In the genomic region with DNA sequence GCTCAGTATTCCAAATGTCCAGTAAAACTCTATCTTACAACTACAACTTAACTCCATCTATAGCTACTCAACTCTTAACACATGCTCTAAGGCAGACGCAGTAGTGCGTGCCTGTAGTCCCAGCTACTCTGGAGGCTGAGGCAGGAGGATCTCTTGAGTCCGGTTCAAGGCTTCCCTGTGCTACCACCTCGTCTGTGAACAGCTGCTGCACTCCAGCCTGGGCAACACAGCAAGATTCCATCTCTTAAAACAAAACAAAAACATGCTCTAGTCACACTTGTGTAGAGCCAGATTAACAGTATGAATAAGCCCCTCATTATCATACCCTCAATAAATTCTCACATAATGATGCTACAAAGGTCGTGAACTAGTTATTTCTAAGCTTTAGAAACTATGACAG, we compare ENCODE assay signal across 10 cellular contexts. TPM values are rescaled to one million over a fixed set of nuclear protein-coding genes. Genes with fewer than 3 reads are reported as not detected.
A peak's percentile ranks its signal among the peaks of the same experiment; 100 is the strongest.
DNase-seq lines count a peak whose midpoint lies in the region; ATAC-seq, FAIRE-seq and TF ChIP-seq lines count a peak whose summit lies in the region.
"Had no signal": no experiment of that assay in that cellular context is flagged by ENCODE, and none has a peak within 500 bp of the region (broad histone marks: within the 10 kb centered on the region; RNA-seq: fewer than 3 reads in every experiment).

No MANE protein-coding gene starts in this region.

- no peak for TF ChIP-seq CTCF in astrocyte (IDR thresholded peaks at IDR 0.05; ENCODE audit: insufficient read depth, low read depth, low read length)

- peaks cover 81% of the 10 kb centered on the region for H3K79me2 ChIP-seq in astrocyte (ENCODE audit: insufficient read depth, low read length)

- H3K9me3 ChIP-seq in CD4-positive, CD25-positive, alpha-beta regulatory T cell (ENCODE audit: control insufficient read depth in 2 of 2, low read length in 2 of 2), result no peaks in the 10 kb centered on the region
- H3K9me3 ChIP-seq in HUES64 (ENCODE audit: insufficient read depth, low read depth, low read length) (no peaks in the 10 kb centered on the region), astrocyte (ENCODE audit: insufficient read depth, low read depth, low read length) (no peaks in the 10 kb centered on the region)

- no peak for ATAC-seq in CD4-positive, CD25-positive, alpha-beta regulatory T cell (ENCODE audit: low read depth in 2 of 2)
- no peak for ATAC-seq in natural killer cell treated with Interleukin-12 subunit alpha and Interleukin-12 subunit beta and Interleukin-15 and Interleukin-18, amount 100 ng/mL, for 72 hours
- ATAC-seq in left cardiac atrium (no peak), HG02885 (IDR thresholded peaks at IDR 0.05; ENCODE audit: poor library complexity, unreplicated experiment) (no peak)

- peaks cover 4% of the 10 kb centered on the region for H3K27me3 Mint-ChIP-seq in CD4-positive, CD25-positive, alpha-beta regulatory T cell
- H3K27me3 Mint-ChIP-seq in astrocyte (ENCODE audit: low read depth, unreplicated experiment), result no peaks in the 10 kb centered on the region
- H3K27me3 Mint-ChIP-seq in natural killer cell treated with Interleukin-12 subunit alpha and Interleukin-12 subunit beta and Interleukin-15 and Interleukin-18, amount 100 ng/mL, for 72 hours, result no peaks in the 10 kb centered on the region
- H3K27me3 Mint-ChIP-seq: naive B cell had no signal

- H3K27me3 ChIP-seq in CD4-positive, CD25-positive, alpha-beta regulatory T cell (ENCODE audit: control insufficient read depth, insufficient read depth, low read length), result no peaks in the 10 kb centered on the region
- H3K27me3 ChIP-seq in HUES64 (ENCODE audit: insufficient read depth, low read length) (no peaks in the 10 kb centered on the region), astrocyte (ENCODE audit: insufficient read depth, low read length) (no peaks in the 10 kb centered on the region)

- peaks cover 64% of the 10 kb centered on the region for H4K20me1 ChIP-seq in astrocyte (ENCODE audit: insufficient read depth, low read length)

- intact Hi-C loops in left cardiac atrium (cut with DNase I), result no loop called here

- no peak overlapping the region for H3K9ac ChIP-seq in HUES64 (ENCODE audit: low read depth, low read length)
- no peak overlapping the region for H3K9ac ChIP-seq in astrocyte (ENCODE audit: low read length)

- 95% methylated on average over 5 of the region's 5 CpGs for WGBS in HUES64

- H3K9me3 Mint-ChIP-seq in CD4-positive, CD25-positive, alpha-beta regulatory T cell, result no peaks in the 10 kb centered on the region
- no peaks in the 10 kb centered on the region for H3K9me3 Mint-ChIP-seq in astrocyte (ENCODE audit: unreplicated experiment)
- no peaks in the 10 kb centered on the region for H3K9me3 Mint-ChIP-seq in natural killer cell treated with Interleukin-12 subunit alpha and Interleukin-12 subunit beta and Interleukin-15 and Interleukin-18, amount 100 ng/mL, for 72 hours

- peak overlapping the region; percentile 86 for H3K4me3 ChIP-seq in CD4-positive, CD25-positive, alpha-beta regulatory T cell (ENCODE audit: low read depth, low read length)
- peak overlapping the region; percentile 18; the same call in 1 of the 2 replicates for H3K4me3 ChIP-seq in HUES64 (ENCODE audit: low read length)
- peak overlapping the region; percentile 9 for H3K4me3 ChIP-seq in astrocyte (ENCODE audit: insufficient read depth, low read depth, low read length)

- FAIRE-seq in astrocyte (lab: Jason Lieb, UNC), result peak; percentile 26

- H3K27ac ChIP-seq in CD4-positive, CD25-positive, alpha-beta regulatory T cell (ENCODE audit: insufficient read depth, low read length, poor library complexity, severe bottlenecking), result peak overlapping the region; percentile 38
- H3K27ac ChIP-seq in HUES64 (ENCODE audit: low read depth, low read length), result no peak overlapping the region
- no peak overlapping the region for H3K27ac ChIP-seq in astrocyte (ENCODE audit: low read depth, low read length)

- H3K4me1 Mint-ChIP-seq in CD4-positive, CD25-positive, alpha-beta regulatory T cell, result peaks cover 34 to 64% (median 48%) of the 10 kb centered on the region in 4 donors
- H3K4me1 Mint-ChIP-seq in astrocyte (ENCODE audit: low read depth, unreplicated experiment), result peaks cover 22% of the 10 kb centered on the region
- H3K4me1 Mint-ChIP-seq in natural killer cell treated with Interleukin-12 subunit alpha and Interleukin-12 subunit beta and Interleukin-15 and Interleukin-18, amount 100 ng/mL, for 72 hours (ENCODE audit: low read depth in 2 of 2), result peaks cover 49 to 58% of the 10 kb centered on the region in 2 donors

- H3K4me2 ChIP-seq in astrocyte (ENCODE audit: low read length), result peak overlapping the region; percentile 92

- DNase-seq in CD4-positive, CD25-positive, alpha-beta regulatory T cell, result no peak
- no peak for DNase-seq in astrocyte (ENCODE audit: low read depth)
- no peak for DNase-seq in natural killer cell treated with Interleukin-12 subunit alpha and Interleukin-12 subunit beta and Interleukin-15 and Interleukin-18, amount 100 ng/mL, for 72 hours (ENCODE audit: low spot score)
- no peak for DNase-seq in stimulated activated CD4-positive, alpha-beta T cell treated with anti-CD3 and anti-CD28 coated beads, Interleukin-12 subunit alpha, Interleukin-12 subunit beta, amount 100 ng/mL, for 4 hours
- no peak for DNase-seq in germinal center (ENCODE audit: low spot score)
- DNase-seq in left cardiac atrium, result no peak
- DNase-seq: naive B cell, NCI-H2029 had no signal

- peaks cover 29% of the 10 kb centered on the region for H3K36me3 ChIP-seq in CD4-positive, CD25-positive, alpha-beta regulatory T cell (ENCODE audit: control insufficient read depth, insufficient read depth, low read length)
- peaks cover 64% of the 10 kb centered on the region for H3K36me3 ChIP-seq in HUES64 (ENCODE audit: insufficient read depth, low read length)
- peaks cover 13% of the 10 kb centered on the region for H3K36me3 ChIP-seq in astrocyte (ENCODE audit: insufficient read depth, low read length)

- H3K27ac Mint-ChIP-seq in CD4-positive, CD25-positive, alpha-beta regulatory T cell, result peak overlapping the region in 2 of 3 donors; percentile 1 to 93
- H3K27ac Mint-ChIP-seq in astrocyte (ENCODE audit: unreplicated experiment), result no peak overlapping the region
- peak overlapping the region; percentile 42 to 84 for H3K27ac Mint-ChIP-seq in natural killer cell treated with Interleukin-12 subunit alpha and Interleukin-12 subunit beta and Interleukin-15 and Interleukin-18, amount 100 ng/mL, for 72 hours

- H3K4me3 Mint-ChIP-seq in CD4-positive, CD25-positive, alpha-beta regulatory T cell, result peak overlapping the region; percentile 96 to 99 (median 98)
- peak overlapping the region; percentile 78 for H3K4me3 Mint-ChIP-seq in astrocyte (ENCODE audit: unreplicated experiment)
- peak overlapping the region; percentile 94 for H3K4me3 Mint-ChIP-seq in natural killer cell treated with Interleukin-12 subunit alpha and Interleukin-12 subunit beta and Interleukin-15 and Interleukin-18, amount 100 ng/mL, for 72 hours

- H3K36me3 Mint-ChIP-seq in CD4-positive, CD25-positive, alpha-beta regulatory T cell, result peaks cover 18% of the 10 kb centered on the region
- H3K36me3 Mint-ChIP-seq in astrocyte (ENCODE audit: low read depth, unreplicated experiment), result peaks cover 13% of the 10 kb centered on the region
- H3K36me3 Mint-ChIP-seq in natural killer cell treated with Interleukin-12 subunit alpha and Interleukin-12 subunit beta and Interleukin-15 and Interleukin-18, amount 100 ng/mL, for 72 hours, result peaks cover 26% of the 10 kb centered on the region

- no peak overlapping the region for H2AFZ ChIP-seq in astrocyte (ENCODE audit: low read depth, low read length)

- peaks cover 49% of the 10 kb centered on the region for H3K4me1 ChIP-seq in CD4-positive, CD25-positive, alpha-beta regulatory T cell (ENCODE audit: control insufficient read depth, insufficient read depth, low read length, poor library complexity, severe bottlenecking)
- peaks cover 12% of the 10 kb centered on the region; the same call in 1 of the 2 replicates for H3K4me1 ChIP-seq in HUES64 (ENCODE audit: insufficient read depth, low read length)
- H3K4me1 ChIP-seq in astrocyte (ENCODE audit: insufficient read depth, low read length), result peaks cover 11% of the 10 kb centered on the region

RNA-seq across cellular contexts. Expression of a gene that starts 3.6 kb away (rescaled TPM):
- 61.8 TPM for total RNA-seq in CD4-positive, CD25-positive, alpha-beta regulatory T cell
- 10 to 100 TPM; 13.0 to 14.4 (median 13.8) TPM for polyA plus RNA-seq in CD4-positive, CD25-positive, alpha-beta regulatory T cell
- polyA plus RNA-seq in HUES64 (2013, experiment 1 of 2), result 55.4 TPM
- polyA plus RNA-seq in HUES64 (2013, experiment 2 of 2), result 51.0 TPM
- 61.0 and 62.5 TPM in 2 replicates for total RNA-seq in astrocyte
- total RNA-seq in natural killer cell treated with Interleukin-12 subunit alpha and Interleukin-12 subunit beta and Interleukin-15 and Interleukin-18, amount 100 ng/mL, for 72 hours, result 100 to 1,000 TPM in 1 of 2 donors, 10 to 100 TPM in 1; 79.0 to 132 TPM
- total RNA-seq in left cardiac atrium, result 10 to 100 TPM; 40.6 to 44.4 TPM

RNA-seq across cellular contexts. Expression of a gene that starts 39.0 kb away (rescaled TPM):
- total RNA-seq in CD4-positive, CD25-positive, alpha-beta regulatory T cell, result 126 TPM
- 100 to 1,000 TPM in 1 of 4 donors, 10 to 100 TPM in 3; 78.9 to 105 (median 89.7) TPM for polyA plus RNA-seq in CD4-positive, CD25-positive, alpha-beta regulatory T cell
- 29.9 TPM for polyA plus RNA-seq in HUES64 (2013, experiment 1 of 2)
- 31.2 TPM for polyA plus RNA-seq in HUES64 (2013, experiment 2 of 2)
- total RNA-seq in astrocyte, result 27.6 and 30.1 TPM in 2 replicates
- total RNA-seq in natural killer cell treated with Interleukin-12 subunit alpha and Interleukin-12 subunit beta and Interleukin-15 and Interleukin-18, amount 100 ng/mL, for 72 hours, result 10 to 100 TPM; 78.7 to 83.7 TPM
- 10 to 100 TPM; 60.7 to 73.0 TPM for total RNA-seq in left cardiac atrium

RNA-seq across cellular contexts. Expression of a gene that starts 59.9 kb away (rescaled TPM):
- 12.2 TPM for total RNA-seq in CD4-positive, CD25-positive, alpha-beta regulatory T cell
- 10 to 100 TPM; 24.1 to 32.5 (median 28.1) TPM for polyA plus RNA-seq in CD4-positive, CD25-positive, alpha-beta regulatory T cell
- 20.1 TPM for polyA plus RNA-seq in HUES64 (2013, experiment 1 of 2)
- polyA plus RNA-seq in HUES64 (2013, experiment 2 of 2), result 21.9 TPM
- total RNA-seq in astrocyte (54.8 and 58.6 TPM in 2 replicates), left cardiac atrium (10 to 100 TPM; 14.3 to 24.8 TPM)
- total RNA-seq in natural killer cell treated with Interleukin-12 subunit alpha and Interleukin-12 subunit beta and Interleukin-15 and Interleukin-18, amount 100 ng/mL, for 72 hours, result 10 to 100 TPM; 30.7 to 36.6 TPM

Comparison
In these comparisons a context has a peak if more than half of its experiments do, and no peak if none do; other contexts are left out.
1. H3K4me3 ChIP-seq: peak in every context shown above with its lines; median percentile 86 in CD4-positive, CD25-positive, alpha-beta regulatory T cell; 18 in HUES64; 9 in astrocyte.